ENCODE assay signal across 9 cellular contexts in the genomic region with DNA sequence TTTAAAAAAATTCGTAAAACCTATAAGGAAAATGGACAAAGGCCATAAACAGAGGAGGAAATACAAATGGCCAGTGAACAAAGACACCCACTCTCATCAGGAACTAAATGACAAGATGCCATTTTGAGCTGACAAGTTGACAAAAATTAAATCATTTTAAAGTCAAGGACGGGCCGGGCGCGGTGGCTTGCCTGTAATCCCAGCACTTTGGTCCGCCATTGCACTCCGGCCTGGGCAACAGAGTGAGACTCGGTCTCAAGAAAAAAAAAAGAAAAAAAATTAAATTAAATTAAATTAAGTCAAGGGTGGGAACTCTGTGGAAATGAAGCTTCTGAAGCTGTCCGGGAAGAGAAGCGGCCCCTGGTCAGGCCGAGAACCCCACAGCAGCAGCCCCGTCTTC. TPM values are rescaled to one million over a fixed set of nuclear protein-coding genes. Genes with fewer than 3 reads are reported as not detected.
DNase-seq lines count a peak whose midpoint lies in the region; ATAC-seq and TF ChIP-seq lines count a peak whose summit lies in the region.
"Had no signal": no experiment of that assay in that cellular context is flagged by ENCODE, and none has a peak within 500 bp of the region (broad histone marks: within the 10 kb centered on the region; RNA-seq: fewer than 3 reads in every experiment).

No MANE protein-coding gene starts in this region.

- no peak for ATAC-seq in HG03108 (IDR thresholded peaks at IDR 0.05; ENCODE audit: unreplicated experiment)

- peaks cover 27% of the 10 kb centered on the region for H3K36me3 ChIP-seq in OCI-LY7 (ENCODE audit: insufficient read depth, low read length)
- peaks cover 14% of the 10 kb centered on the region for H3K36me3 ChIP-seq in skeletal muscle satellite cell (ENCODE audit: insufficient read depth, low read length)

- peaks cover 44% of the 10 kb centered on the region for H3K79me2 ChIP-seq in OCI-LY7 (ENCODE audit: insufficient read depth, low read depth, low read length)

- CTCF ChIA-PET in OCI-LY7 (lab: Charles Lee; ENCODE audit: unreplicated experiment), result no interaction called here

- POLR2A ChIA-PET in OCI-LY7 (lab: Charles Lee), result interaction anchor here (0.7 to 2.8 kb wide), 2 partner anchors 21 to 358 kb away, joined by 3 to 15 read pairs; no protein-coding TSS in a partner anchor

- no peak for DNase-seq in GM12864 (ENCODE audit: low read depth)
- no peak for DNase-seq in OCI-LY7 (ENCODE audit: low spot score)
- no peak for DNase-seq in epithelial cell of proximal tubule (ENCODE audit: low read depth)
- no peak for DNase-seq in iPS-NIHi7 (ENCODE audit: extremely low spot score)
- DNase-seq in A172 (ENCODE audit: low spot score), result no peak
- DNase-seq: central memory CD4-positive, alpha-beta T cell; NCI-H1930 had no signal

- no peaks in the 10 kb centered on the region for H3K9me2 ChIP-seq in OCI-LY7 (ENCODE audit: insufficient read depth, low read length)

- H3K9ac ChIP-seq in skeletal muscle satellite cell (ENCODE audit: low read depth, low read length), result no peak overlapping the region

- no TSS peak for BruUV-seq in OCI-LY7 (replicated peaks; lab: Mats Ljungman, UMichigan)

- H3K9me3 ChIP-seq in OCI-LY7 (ENCODE audit: low read length), result peaks cover 5% of the 10 kb centered on the region; the same call in 1 of the 2 replicates
- no peaks in the 10 kb centered on the region for H3K9me3 ChIP-seq in skeletal muscle satellite cell (replicated peaks; ENCODE audit: low read length)

- no peak overlapping the region for H3K27ac ChIP-seq in OCI-LY7 (ENCODE audit: low read depth, low read length, poor library complexity, severe bottlenecking)

- peaks cover 25% of the 10 kb centered on the region for H3K4me1 ChIP-seq in OCI-LY7 (ENCODE audit: insufficient read depth, low read length, poor library complexity, severe bottlenecking)
- H3K4me1 ChIP-seq in skeletal muscle satellite cell (ENCODE audit: control insufficient read depth, insufficient read depth, low read length), result peaks cover 11% of the 10 kb centered on the region

- peaks cover 29% of the 10 kb centered on the region for H4K20me1 ChIP-seq in OCI-LY7 (ENCODE audit: insufficient read depth, low read length)

- intact Hi-C loops in OCI-LY7 (cut with micrococcal nuclease; ENCODE audit: unreplicated experiment), result loop anchor here (2.0 to 5.0 kb wide), 4 partner anchors 26 to 116 kb away; partner anchors contain the start of gene LMBR1

- H2AFZ ChIP-seq in OCI-LY7 (ENCODE audit: low read length), result peak overlapping the region; percentile 84

- TF ChIP-seq CTCF in GM12864 (IDR thresholded peaks at IDR 0.05; ENCODE audit: low read depth, low read length, missing control alignments) (no peak), OCI-LY7 (conservative IDR thresholded peaks at IDR 0.05; ENCODE audit: low read length) (no peak), epithelial cell of proximal tubule (conservative IDR thresholded peaks at IDR 0.05; ENCODE audit: low read depth, low read length) (no peak)

- H3K27me3 ChIP-seq in skeletal muscle satellite cell (ENCODE audit: control insufficient read depth, insufficient read depth, low read length), result peaks cover 19% of the 10 kb centered on the region

- H3K4me2 ChIP-seq in OCI-LY7 (ENCODE audit: low read length) (peak overlapping the region; percentile 71), skeletal muscle satellite cell (ENCODE audit: low read length) (peak overlapping the region; percentile 78)

- peak overlapping the region; percentile 97 for H3K4me3 ChIP-seq in GM12864 (ENCODE audit: low read depth, low read length)
- peak overlapping the region; percentile 82 for H3K4me3 ChIP-seq in OCI-LY7 (ENCODE audit: low read depth, low read length, poor library complexity, severe bottlenecking)
- H3K4me3 ChIP-seq in epithelial cell of proximal tubule (ENCODE audit: low read depth, low read length), result peak overlapping the region; percentile 92
- peak overlapping the region; percentile 100 for H3K4me3 ChIP-seq in skeletal muscle satellite cell (ENCODE audit: low read length)

RNA-seq across cellular contexts. Expression of gene NOM1, which starts 1.2 kb away (rescaled TPM):
- total RNA-seq in OCI-LY7 (2014; rRNA removed; shearing (Covaris generic)), result 40.2 and 43.8 TPM in 2 replicates
- total RNA-seq in OCI-LY7 (2022), result 59.9 and 65.9 TPM in 2 replicates
- 8.9 and 17.7 TPM in 2 replicates for total RNA-seq in epithelial cell of proximal tubule
- total RNA-seq in skeletal muscle satellite cell (2012; rRNA removed), result 17.2 and 17.5 TPM in 2 replicates
- total RNA-seq in A172 (2014; rRNA removed; shearing (Covaris generic)), result 8.5 and 15.5 TPM in 2 replicates

RNA-seq across cellular contexts. Expression of gene LMBR1, which starts 55.4 kb away (rescaled TPM):
- 91.1 and 136 TPM in 2 replicates for total RNA-seq in OCI-LY7 (2014; rRNA removed; shearing (Covaris generic))
- total RNA-seq in OCI-LY7 (2022) (114 and 116 TPM in 2 replicates), epithelial cell of proximal tubule (27.5 and 34.6 TPM in 2 replicates)
- total RNA-seq in skeletal muscle satellite cell (2012; rRNA removed), result 38.2 and 41.6 TPM in 2 replicates
- total RNA-seq in A172 (2014; rRNA removed; shearing (Covaris generic)), result 47.2 and 60.4 TPM in 2 replicates
